8 cellular contexts compared by ENCODE assay signal in the genomic region with DNA sequence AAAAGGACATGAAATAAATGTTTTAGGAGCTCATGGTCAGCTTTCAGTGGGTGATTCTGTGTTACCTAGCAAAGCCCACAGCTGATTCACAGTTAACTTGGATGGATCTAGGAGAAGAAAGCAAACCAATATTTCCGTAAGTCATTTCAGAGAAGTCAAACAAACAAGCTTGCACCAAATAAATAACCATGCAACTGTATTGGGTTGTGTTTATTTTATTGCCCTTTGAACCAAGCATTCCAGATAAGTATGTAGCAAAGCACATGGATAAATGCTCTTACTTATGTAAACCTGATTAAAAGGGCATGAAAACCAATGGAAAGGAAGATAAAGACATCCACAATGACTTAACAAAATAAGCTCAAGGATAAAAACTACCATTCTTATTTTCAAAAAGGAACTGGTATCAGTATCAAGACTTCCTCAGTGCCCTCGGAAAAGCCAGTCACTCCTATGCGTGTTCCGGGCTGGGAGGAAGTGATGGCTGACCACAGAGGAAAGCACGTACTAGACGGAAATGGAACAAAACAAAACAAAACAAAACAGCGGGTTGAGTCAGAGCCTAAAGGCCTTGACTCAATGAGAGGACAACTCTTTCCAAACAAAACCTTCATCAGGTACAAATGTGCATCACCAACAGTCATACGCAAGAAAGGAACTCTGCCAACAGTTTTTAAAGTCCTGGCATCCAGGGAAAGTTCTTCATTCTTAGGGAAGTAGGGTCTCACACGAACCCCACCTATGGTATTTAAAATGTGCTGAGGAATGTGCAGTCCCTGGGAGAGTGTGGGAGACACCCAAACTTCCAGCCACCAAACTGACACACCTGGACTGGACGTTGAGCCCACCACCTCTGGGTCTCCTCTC.
A peak's percentile ranks its signal among the peaks of the same experiment; 100 is the strongest.
DNase-seq lines count a peak whose midpoint lies in the region; ATAC-seq, FAIRE-seq and TF ChIP-seq lines count a peak whose summit lies in the region.

No MANE protein-coding gene starts in this region.

- TF ChIP-seq CTCF in VCaP (conservative IDR thresholded peaks at IDR 0.05) (no peak), bronchial epithelial cell (IDR thresholded peaks at IDR 0.05; ENCODE audit: insufficient read depth, low read length, severe bottlenecking) (no peak)

- DNase-seq in bronchial epithelial cell (ENCODE audit: low read depth) = peak; percentile 96
- DNase-seq in mucosa of gallbladder (ENCODE audit: low spot score) = peak; percentile 66
- peak; percentile 62 for DNase-seq in stimulated activated naive CD4-positive, alpha-beta T cell treated with Interleukin-2 at 50 U/mL for 16 hours (lab: John Stamatoyannopoulos, UW)
- no peak for DNase-seq in dedifferentiated amniotic fluid mesenchymal stem cell (ENCODE audit: extremely low spot score)

- H3K4me3 ChIP-seq in bronchial epithelial cell (ENCODE audit: low read depth, low read length) = no peak overlapping the region

- ATAC-seq in HG02885 (IDR thresholded peaks at IDR 0.05; ENCODE audit: poor library complexity, unreplicated experiment) (peak; percentile 64), HG03521 (IDR thresholded peaks at IDR 0.05; ENCODE audit: unreplicated experiment) (no peak), HG02588 (IDR thresholded peaks at IDR 0.05; ENCODE audit: unreplicated experiment) (no peak)

- H3K27ac ChIP-seq in VCaP = 0 out of 2 replicates have a peak overlapping the region, but pooled peaks have one; percentile 26

- H3K27me3 ChIP-seq in bronchial epithelial cell (ENCODE audit: control insufficient read depth, insufficient read depth, low read length) = no peaks in the 10 kb centered on the region

- H3K36me3 ChIP-seq in bronchial epithelial cell (ENCODE audit: control insufficient read depth, insufficient read depth, low read length) = no peaks in the 10 kb centered on the region

- peak; percentile 88 for FAIRE-seq in bronchial epithelial cell (lab: Jason Lieb, UNC)
